In the genomic region with DNA sequence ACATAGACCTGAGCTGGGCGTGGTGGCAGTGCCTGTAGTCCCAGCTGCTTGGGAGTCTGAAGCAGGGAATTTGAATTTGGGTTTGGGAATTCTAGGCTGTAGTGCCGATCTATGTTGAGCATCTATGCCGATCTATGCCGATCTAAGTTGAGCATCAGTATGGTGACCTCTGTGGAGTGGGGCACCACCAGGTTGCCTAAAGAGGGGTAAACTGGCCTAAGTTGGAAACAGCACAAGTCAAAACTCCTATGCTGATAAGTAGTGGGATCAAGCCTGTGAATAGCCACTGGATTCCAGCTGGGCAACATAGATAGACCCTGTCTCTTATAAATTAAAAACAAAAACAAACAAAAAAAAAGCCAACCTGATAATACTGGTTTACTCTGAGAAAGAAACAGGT, we compare ENCODE assay signal across 2 cellular contexts.
TF ChIP-seq lines count a peak whose summit lies in the region.

No MANE protein-coding gene starts in this region.

TF ChIP-seq in A549, 52 proteins besides CTCF, POLR2A, EP300 and RAD21:
- TF ChIP-seq, protein P1, sequence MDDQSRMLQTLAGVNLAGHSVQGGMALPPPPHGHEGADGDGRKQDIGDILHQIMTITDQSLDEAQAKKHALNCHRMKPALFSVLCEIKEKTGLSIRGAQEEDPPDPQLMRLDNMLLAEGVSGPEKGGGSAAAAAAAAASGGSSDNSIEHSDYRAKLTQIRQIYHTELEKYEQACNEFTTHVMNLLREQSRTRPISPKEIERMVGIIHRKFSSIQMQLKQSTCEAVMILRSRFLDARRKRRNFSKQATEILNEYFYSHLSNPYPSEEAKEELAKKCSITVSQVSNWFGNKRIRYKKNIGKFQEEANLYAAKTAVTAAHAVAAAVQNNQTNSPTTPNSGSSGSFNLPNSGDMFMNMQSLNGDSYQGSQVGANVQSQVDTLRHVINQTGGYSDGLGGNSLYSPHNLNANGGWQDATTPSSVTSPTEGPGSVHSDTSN (IDR thresholded peaks at IDR 0.05) = no peak
- peak; percentile 30 for TF ChIP-seq HOXA7 (CRISPR knock-in tag; IDR thresholded peaks at IDR 0.05)
TF ChIP-seq in A549: peak in this region for 1.

TF ChIP-seq in K562, 482 proteins besides CTCF, POLR2A, EP300 and RAD21:
- TF ChIP-seq ZNF589 (CRISPR knock-in tag; IDR thresholded peaks at IDR 0.05; ENCODE audit: low read depth) (no peak), SUPT5H (IDR thresholded peaks at IDR 0.05) (peak; percentile 62), ZNF146 (CRISPR knock-in tag; IDR thresholded peaks at IDR 0.05; ENCODE audit: unreplicated experiment) (no peak), FIP1L1 (IDR thresholded peaks at IDR 0.05; ENCODE audit: low read depth, low read length, poor library complexity, severe bottlenecking) (no peak), SMARCB1 (IDR thresholded peaks at IDR 0.05; ENCODE audit: insufficient read length, low read depth) (no peak), POLR2B (IDR thresholded peaks at IDR 0.05; ENCODE audit: low read depth, partially characterized antibody) (peak; percentile 27), NFIX (CRISPR knock-in tag; IDR thresholded peaks at IDR 0.05; ENCODE audit: low read depth) (no peak), ZNF511 (CRISPR knock-in tag; IDR thresholded peaks at IDR 0.05) (no peak), PPARD (CRISPR knock-in tag; IDR thresholded peaks at IDR 0.05) (no peak), MEIS2 (IDR thresholded peaks at IDR 0.05; ENCODE audit: partially characterized antibody) (no peak), CEBPG (CRISPR knock-in tag; IDR thresholded peaks at IDR 0.05) (no peak), CEBPG (tag; conservative IDR thresholded peaks at IDR 0.05 in 1 of 2, IDR thresholded peaks at IDR 0.05 in 1 of 2) (no peak), SP1 (CRISPR knock-in tag; IDR thresholded peaks at IDR 0.05) (no peak), EGR1 (conservative IDR thresholded peaks at IDR 0.05) (no peak), FOXA1 (IDR thresholded peaks at IDR 0.05; ENCODE audit: borderline replicate concordance) (no peak), MYNN (IDR thresholded peaks at IDR 0.05) (no peak), MYNN (CRISPR knock-in tag; IDR thresholded peaks at IDR 0.05) (no peak), DPF2 (IDR thresholded peaks at IDR 0.05) (no peak)
- TF ChIP-seq, protein P2, sequence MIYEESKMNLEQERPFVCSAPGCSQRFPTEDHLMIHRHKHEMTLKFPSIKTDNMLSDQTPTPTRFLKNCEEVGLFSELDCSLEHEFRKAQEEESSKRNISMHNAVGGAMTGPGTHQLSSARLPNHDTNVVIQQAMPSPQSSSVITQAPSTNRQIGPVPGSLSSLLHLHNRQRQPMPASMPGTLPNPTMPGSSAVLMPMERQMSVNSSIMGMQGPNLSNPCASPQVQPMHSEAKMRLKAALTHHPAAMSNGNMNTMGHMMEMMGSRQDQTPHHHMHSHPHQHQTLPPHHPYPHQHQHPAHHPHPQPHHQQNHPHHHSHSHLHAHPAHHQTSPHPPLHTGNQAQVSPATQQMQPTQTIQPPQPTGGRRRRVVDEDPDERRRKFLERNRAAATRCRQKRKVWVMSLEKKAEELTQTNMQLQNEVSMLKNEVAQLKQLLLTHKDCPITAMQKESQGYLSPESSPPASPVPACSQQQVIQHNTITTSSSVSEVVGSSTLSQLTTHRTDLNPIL (CRISPR knock-in tag; IDR thresholded peaks at IDR 0.05) = no peak
